Comparison of ENCODE assay signal across 27 cellular contexts in the genomic region with DNA sequence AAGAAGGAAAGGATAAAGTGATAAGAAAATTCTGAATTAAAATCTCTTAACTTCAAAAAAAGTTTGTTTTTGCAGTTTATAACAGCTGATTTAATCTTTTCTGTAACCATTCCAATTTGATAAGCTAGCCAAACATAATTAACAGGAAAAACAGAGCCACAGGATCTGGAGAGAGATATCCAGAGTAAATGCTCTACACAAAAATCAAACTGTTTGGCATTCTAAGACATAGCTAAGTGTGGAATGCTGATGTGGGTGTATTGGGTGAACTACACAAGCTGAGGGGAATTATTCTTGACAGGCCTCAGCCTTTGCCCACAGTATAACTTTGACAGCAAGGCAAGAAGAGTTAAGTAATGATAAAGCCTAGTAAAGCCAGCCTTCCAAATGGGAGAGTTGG.
DNase-seq lines count a peak whose midpoint lies in the region; ATAC-seq, FAIRE-seq and TF ChIP-seq lines count a peak whose summit lies in the region.
"Had no signal": no experiment of that assay in that cellular context is flagged by ENCODE, and none has a peak within 500 bp of the region (broad histone marks: within the 10 kb centered on the region; RNA-seq: fewer than 3 reads in every experiment).

No MANE protein-coding gene starts in this region.

- CTCF ChIA-PET in SK-N-SH (lab: Yijun Ruan, JAX), result no interaction called here

- no peaks in the 10 kb centered on the region for H3K9me3 Mint-ChIP-seq in astrocyte (ENCODE audit: unreplicated experiment)

- H3K4me1 ChIP-seq in SK-N-SH (ENCODE audit: control insufficient read depth in 1 of 2, insufficient read depth in 2 of 2, low read depth in 1 of 2, low read length in 1 of 2) (no peaks in the 10 kb centered on the region), astrocyte (ENCODE audit: insufficient read depth, low read length) (no peaks in the 10 kb centered on the region)
- H3K4me1 ChIP-seq: A549; BLaER1 treated with 17β-estradiol and CSF1 and Interleukin-3, amounts not matched to agents 10 nM and 100 nM; Caco-2 had no signal

- H3K27ac ChIP-seq in SK-N-SH (ENCODE audit: low read depth in 2 of 2, low read length in 1 of 2) (no peak overlapping the region), astrocyte (ENCODE audit: low read depth, low read length) (no peak overlapping the region)
- H3K27ac ChIP-seq: 22Rv1; A549; BLaER1 treated with 17β-estradiol and CSF1 and Interleukin-3, amounts not matched to agents 10 nM and 100 nM; C4-2B had no signal

- POLR2A ChIA-PET in SK-N-SH (lab: Yijun Ruan, JAX), result no interaction called here

- H3K9me3 ChIP-seq in SK-N-SH (no peaks in the 10 kb centered on the region), astrocyte (ENCODE audit: insufficient read depth, low read depth, low read length) (no peaks in the 10 kb centered on the region)
- H3K9me3 ChIP-seq: A549; BLaER1 treated with 17β-estradiol and CSF1 and Interleukin-3, amounts not matched to agents 10 nM and 100 nM; Caco-2 had no signal

- H3K4me1 Mint-ChIP-seq in astrocyte (ENCODE audit: low read depth, unreplicated experiment), result no peaks in the 10 kb centered on the region
- H3K4me1 Mint-ChIP-seq: B cell had no signal

- H3K27me3 Mint-ChIP-seq in astrocyte (ENCODE audit: low read depth, unreplicated experiment), result no peaks in the 10 kb centered on the region
- H3K27me3 Mint-ChIP-seq: B cell; CD4-positive, alpha-beta T cell had no signal

- no peaks in the 10 kb centered on the region for H3K36me3 Mint-ChIP-seq in astrocyte (ENCODE audit: low read depth, unreplicated experiment)
- H3K36me3 Mint-ChIP-seq: CD8-positive, alpha-beta T cell had no signal

- TF ChIP-seq RAD21 in SK-N-SH (IDR thresholded peaks at IDR 0.05; ENCODE audit: low read length), result no peak

- no peaks in the 10 kb centered on the region for H4K20me1 ChIP-seq in SK-N-SH (ENCODE audit: insufficient read depth)
- H4K20me1 ChIP-seq in astrocyte (ENCODE audit: insufficient read depth, low read length), result no peaks in the 10 kb centered on the region
- H4K20me1 ChIP-seq: BLaER1 treated with 17β-estradiol and CSF1 and Interleukin-3, amounts not matched to agents 10 nM and 100 nM had no signal

- no peak overlapping the region for H3K4me2 ChIP-seq in SK-N-SH
- H3K4me2 ChIP-seq in astrocyte (ENCODE audit: low read length), result no peak overlapping the region
- H3K4me2 ChIP-seq: A549; BLaER1 treated with 17β-estradiol and CSF1 and Interleukin-3, amounts not matched to agents 10 nM and 100 nM had no signal

- no peaks in the 10 kb centered on the region for H3F3A ChIP-seq in SK-N-SH (replicated peaks; ENCODE audit: insufficient read depth)

- TF ChIP-seq CTCF in SK-N-SH (IDR thresholded peaks at IDR 0.05), result no peak
- TF ChIP-seq CTCF in astrocyte (IDR thresholded peaks at IDR 0.05; ENCODE audit: insufficient read depth, low read depth, low read length), result no peak

- DNase-seq in SK-N-SH, result no peak
- DNase-seq in astrocyte (ENCODE audit: low read depth), result no peak
- peak; percentile 12 for DNase-seq in retina
- no peak for DNase-seq in NK-92 (lab: John Stamatoyannopoulos, UW; ENCODE audit: unreplicated experiment)
- DNase-seq in D341Med (ENCODE audit: low spot score), result no peak
- no peak for DNase-seq in stimulated activated CD4-positive, alpha-beta T cell treated with anti-CD3 and anti-CD28 coated beads, Interleukin-12 subunit alpha, Interleukin-12 subunit beta, amount 100 ng/mL, for 4 hours
- DNase-seq: AML-193; Caco-2; Calu3; CD4-positive, alpha-beta T cell; CD8-positive, alpha-beta T cell; DMS 273 treated with DMSO at 0.1 percent for 48 hours; DMS153; DMS53; DMS79; DND-41; EL; GDM1 had no signal

- H3K27ac Mint-ChIP-seq in astrocyte (ENCODE audit: unreplicated experiment), result no peak overlapping the region
- H3K27ac Mint-ChIP-seq: B cell; CD4-positive, alpha-beta T cell; CD8-positive, alpha-beta T cell had no signal

- H3K4me3 Mint-ChIP-seq in astrocyte (ENCODE audit: unreplicated experiment), result no peak overlapping the region
- H3K4me3 Mint-ChIP-seq: B cell; CD4-positive, alpha-beta T cell; CD8-positive, alpha-beta T cell had no signal

- H3K4me3 ChIP-seq in SK-N-SH (ENCODE audit: low read depth in 2 of 2, low read length in 1 of 2) (no peak overlapping the region), astrocyte (ENCODE audit: insufficient read depth, low read depth, low read length) (no peak overlapping the region)
- H3K4me3 ChIP-seq: A549; BLaER1 treated with 17β-estradiol and CSF1 and Interleukin-3, amounts not matched to agents 10 nM and 100 nM; GM12878 had no signal

- no peak for ATAC-seq in SK-N-SH treated with all-trans-retinoic acid at 6 μM for 48 hours
- ATAC-seq: A549; CD8-positive, alpha-beta T cell; GM12878 had no signal

- H3K79me2 ChIP-seq in SK-N-SH (ENCODE audit: insufficient read depth) (no peaks in the 10 kb centered on the region), astrocyte (ENCODE audit: insufficient read depth, low read length) (no peaks in the 10 kb centered on the region)

- H3K27me3 ChIP-seq in SK-N-SH (ENCODE audit: insufficient read depth) (no peaks in the 10 kb centered on the region), astrocyte (ENCODE audit: insufficient read depth, low read length) (no peaks in the 10 kb centered on the region)
- H3K27me3 ChIP-seq: BLaER1 treated with 17β-estradiol and CSF1 and Interleukin-3, amounts not matched to agents 10 nM and 100 nM had no signal

- H2AFZ ChIP-seq in SK-N-SH (ENCODE audit: low read depth) (no peak overlapping the region), astrocyte (ENCODE audit: low read depth, low read length) (no peak overlapping the region)

- no peak for TF ChIP-seq EP300 in SK-N-SH (IDR thresholded peaks at IDR 0.05; ENCODE audit: borderline replicate concordance in 1 of 2, low read depth in 1 of 2, low read length in 1 of 2)

- no peak overlapping the region for H3K9ac ChIP-seq in SK-N-SH
- H3K9ac ChIP-seq in astrocyte (ENCODE audit: low read length), result no peak overlapping the region
- H3K9ac ChIP-seq: BLaER1 treated with 17β-estradiol and CSF1 and Interleukin-3, amounts not matched to agents 10 nM and 100 nM had no signal

- peak; percentile 5 for FAIRE-seq in astrocyte (lab: Jason Lieb, UNC)
- FAIRE-seq: A549, GM12878, GM12892, GM18507 had no signal

- H3K36me3 ChIP-seq in SK-N-SH (replicated peaks in 1 of 2; ENCODE audit: control insufficient read depth in 1 of 2, insufficient read depth in 2 of 2, low read length in 1 of 2), result no peaks in the 10 kb centered on the region
- no peaks in the 10 kb centered on the region for H3K36me3 ChIP-seq in astrocyte (ENCODE audit: insufficient read depth, low read length)
- H3K36me3 ChIP-seq: BLaER1 treated with 17β-estradiol and CSF1 and Interleukin-3, amounts not matched to agents 10 nM and 100 nM had no signal

- H3K9me2 ChIP-seq in SK-N-SH, result no peaks in the 10 kb centered on the region

TF ChIP-seq in SK-N-SH treated with all-trans-retinoic acid at 6 μM for 48 hours, 23 proteins besides CTCF, POLR2A, EP300 and RAD21:
- TF ChIP-seq TCF4 (CRISPR knock-in tag; IDR thresholded peaks at IDR 0.05; ENCODE audit: borderline replicate concordance) (peak; percentile 49; the same call in 1 of the 2 replicates), ZFP3 (CRISPR knock-in tag; IDR thresholded peaks at IDR 0.05) (no peak), ZC3H10 (CRISPR knock-in tag; IDR thresholded peaks at IDR 0.05) (no peak), CREB5 (CRISPR knock-in tag; IDR thresholded peaks at IDR 0.05; ENCODE audit: low read depth) (no peak)

TF ChIP-seq in SK-N-SH, 30 proteins besides CTCF, POLR2A, EP300 and RAD21:
- TF ChIP-seq SMC3 (IDR thresholded peaks at IDR 0.05; ENCODE audit: low read depth, low read length) (no peak), ELF1 (IDR thresholded peaks at IDR 0.05) (no peak), GABPA (IDR thresholded peaks at IDR 0.05; ENCODE audit: low read depth) (no peak), NRF1 (IDR thresholded peaks at IDR 0.05; ENCODE audit: low read depth, low read length) (no peak), SIN3A (IDR thresholded peaks at IDR 0.05; ENCODE audit: borderline replicate concordance, low read depth, low read length) (no peak), FOXJ3 (CRISPR knock-in tag; IDR thresholded peaks at IDR 0.05) (no peak), POLR2AphosphoS5 (IDR thresholded peaks at IDR 0.05; ENCODE audit: low read depth, low read length) (no peak), MXI1 (IDR thresholded peaks at IDR 0.05; ENCODE audit: low read depth, low read length) (no peak), NFIC (IDR thresholded peaks at IDR 0.05; ENCODE audit: borderline replicate concordance) (no peak), MAX (IDR thresholded peaks at IDR 0.05; ENCODE audit: low read depth) (no peak), GATA2 (CRISPR knock-in tag; IDR thresholded peaks at IDR 0.05) (no peak), RFX5 (IDR thresholded peaks at IDR 0.05; ENCODE audit: low read length) (no peak), TCF12 (IDR thresholded peaks at IDR 0.05) (no peak), FOSL2 (IDR thresholded peaks at IDR 0.05; ENCODE audit: borderline replicate concordance, low read depth) (no peak), JUND (IDR thresholded peaks at IDR 0.05) (no peak)
TF ChIP-seq in SK-N-SH: peak in this region for 0.
